In genomic region chr1:202578001-202578500, GRCh38 we compare ENCODE assay signal across 11 cellular contexts.
A peak's percentile ranks its signal among the peaks of the same experiment; 100 is the strongest.
DNase-seq lines count a peak whose midpoint lies in the region; TF ChIP-seq lines count a peak whose summit lies in the region.
"Had no signal": no experiment of that assay in that cellular context is flagged by ENCODE, and none has a peak within 500 bp of the region (broad histone marks: within the 10 kb centered on the region; RNA-seq: fewer than 3 reads in every experiment).

No MANE protein-coding gene starts in this region.

- H3K27ac ChIP-seq in SK-N-SH (ENCODE audit: low read depth in 2 of 2, low read length in 1 of 2): peak overlapping the region; percentile 72 to 96
- H3K27ac ChIP-seq in rectal smooth muscle tissue (ENCODE audit: low read depth, low read length): peak overlapping the region; percentile 81

- POLR2A ChIA-PET in SK-N-SH (lab: Yijun Ruan, JAX): interaction anchor here (0.6 kb wide), 1 partner anchor 197 kb away, joined by 3 read pairs; no protein-coding TSS in a partner anchor

- 68% methylated on average over 4 of the region's 4 CpGs for WGBS in SK-N-SH (ENCODE audit: low lambda C conversion rate)

- peak overlapping the region; percentile 24; the same call in 1 of the 2 replicates for H3K4me2 ChIP-seq in SK-N-SH

- TF ChIP-seq EP300 in SK-N-SH (IDR thresholded peaks at IDR 0.05; ENCODE audit: borderline replicate concordance in 1 of 2, low read depth in 1 of 2, low read length in 1 of 2): no peak

- H3K4me1 ChIP-seq in SK-N-SH (ENCODE audit: control insufficient read depth in 1 of 2, insufficient read depth in 2 of 2, low read depth in 1 of 2, low read length in 1 of 2) (peaks cover 52 to 67% of the 10 kb centered on the region in 2 experiments), rectal smooth muscle tissue (ENCODE audit: control insufficient read depth, insufficient read depth, low read length) (peaks cover 52% of the 10 kb centered on the region)

- no peaks in the 10 kb centered on the region for H3K79me2 ChIP-seq in SK-N-SH (ENCODE audit: insufficient read depth)

- TF ChIP-seq RAD21 in SK-N-SH (IDR thresholded peaks at IDR 0.05; ENCODE audit: low read length): no peak

- DNase-seq in HCEC 1CT (peak; percentile 94), SK-N-SH (no peak), fibroblast of pulmonary artery (ENCODE audit: low read depth) (peak; percentile 47), retina (no peak), amniotic stem cell (lab: John Stamatoyannopoulos, UW) (no peak), AML-193 (lab: John Stamatoyannopoulos, UW) (no peak), activated gamma-delta T cell (lab: John Stamatoyannopoulos, UW) (no peak)
- DNase-seq: activated CD4-positive, alpha-beta memory T cell treated with anti-CD3 and anti-CD28 coated beads, Interleukin-2, amount 10 ng/mL, durations not matched to agents 7 days and 5 days; anterior cingulate cortex; NCI-H2029 had no signal

- CTCF ChIA-PET in SK-N-SH (lab: Yijun Ruan, JAX): interaction anchor here (0.6 to 6.5 kb wide), 7 partner anchors 9 to 923 kb away, joined by 3 to 48 read pairs (median 3); no protein-coding TSS in a partner anchor

- H3K9me3 ChIP-seq in SK-N-SH: no peaks in the 10 kb centered on the region

- H3K9ac ChIP-seq in SK-N-SH: no peak overlapping the region
- H3K9ac ChIP-seq in rectal smooth muscle tissue (ENCODE audit: low read length): no peak overlapping the region

- no peaks in the 10 kb centered on the region for H4K20me1 ChIP-seq in SK-N-SH (ENCODE audit: insufficient read depth)

- H3K36me3 ChIP-seq in SK-N-SH (replicated peaks in 1 of 2; ENCODE audit: control insufficient read depth in 1 of 2, insufficient read depth in 2 of 2, low read length in 1 of 2) (peaks cover 0 to 12% of the 10 kb centered on the region in 2 experiments), rectal smooth muscle tissue (ENCODE audit: control insufficient read depth, insufficient read depth, low read length) (peaks cover 15% of the 10 kb centered on the region)

- no peaks in the 10 kb centered on the region for H3K9me2 ChIP-seq in SK-N-SH

- H3K27me3 ChIP-seq in SK-N-SH (ENCODE audit: insufficient read depth): no peaks in the 10 kb centered on the region
- no peaks in the 10 kb centered on the region for H3K27me3 ChIP-seq in rectal smooth muscle tissue (ENCODE audit: control insufficient read depth, insufficient read depth, low read length)

- H3K4me3 ChIP-seq in SK-N-SH (ENCODE audit: low read depth in 2 of 2, low read length in 1 of 2) (no peak overlapping the region), fibroblast of pulmonary artery (replicated peaks; ENCODE audit: low read depth, low read length) (no peak overlapping the region), rectal smooth muscle tissue (ENCODE audit: low read length) (no peak overlapping the region)

- H2AFZ ChIP-seq in SK-N-SH (ENCODE audit: low read depth): no peak overlapping the region

- TF ChIP-seq CTCF in SK-N-SH (IDR thresholded peaks at IDR 0.05): no peak
- no peak for TF ChIP-seq CTCF in fibroblast of pulmonary artery (IDR thresholded peaks at IDR 0.05; ENCODE audit: low read length, missing control alignments)

- H3F3A ChIP-seq in SK-N-SH (replicated peaks; ENCODE audit: insufficient read depth): peaks cover 26% of the 10 kb centered on the region

TF ChIP-seq in SK-N-SH, 30 proteins besides CTCF, POLR2A, EP300 and RAD21:
- TF ChIP-seq FOSL2 (IDR thresholded peaks at IDR 0.05; ENCODE audit: borderline replicate concordance, low read depth) (0 out of 2 replicates have a peak, but pooled peaks have one; percentile 0), TAF1 (IDR thresholded peaks at IDR 0.05; ENCODE audit: borderline replicate concordance, low read depth, low read length) (no peak)

Comparison
In these comparisons a context has a peak if more than half of its experiments do, and no peak if none do; other contexts are left out.
1. DNase-seq: peak in HCEC 1CT (single experiment) and fibroblast of pulmonary artery (single experiment); none in SK-N-SH (single experiment), retina (single experiment), amniotic stem cell (single experiment), AML-193 (0 of 2) and activated gamma-delta T cell (single experiment).